In the genomic region with DNA sequence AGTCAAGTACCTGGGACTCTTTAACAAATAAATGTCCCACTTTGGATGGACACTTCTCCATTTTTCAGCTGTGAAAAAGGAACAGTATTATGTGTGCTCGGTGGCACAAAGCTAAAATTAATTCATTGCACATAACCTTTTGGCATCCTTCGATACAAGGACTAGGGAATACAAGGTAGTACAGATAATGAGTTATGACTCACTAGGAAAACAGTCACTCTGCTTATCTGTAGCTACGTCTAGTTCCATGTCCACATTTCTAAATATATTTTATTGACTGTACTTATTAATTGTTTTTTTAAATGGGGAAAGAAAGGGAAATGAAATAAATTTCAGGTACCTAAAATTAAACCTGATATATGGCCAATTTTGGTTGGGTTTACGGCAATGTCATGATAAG, we compare ENCODE assay signal across 1 cellular context.
TF ChIP-seq lines count a peak whose summit lies in the region.

No MANE protein-coding gene starts in this region.

TF ChIP-seq in A549, 52 proteins besides CTCF, POLR2A, EP300 and RAD21:
- TF ChIP-seq FOSL2 (IDR thresholded peaks at IDR 0.05) (no peak), FOSL2 (CRISPR knock-in tag; IDR thresholded peaks at IDR 0.05) (peak; percentile 36; the same call in 1 of the 2 replicates), TP53 (CRISPR knock-in tag; IDR thresholded peaks at IDR 0.05) (no peak), HOXB13 (CRISPR knock-in tag; IDR thresholded peaks at IDR 0.05; ENCODE audit: low read depth) (no peak), SMC3 (IDR thresholded peaks at IDR 0.05) (no peak), MAFK (IDR thresholded peaks at IDR 0.05; ENCODE audit: partially characterized antibody) (no peak)
- TF ChIP-seq, protein P1, sequence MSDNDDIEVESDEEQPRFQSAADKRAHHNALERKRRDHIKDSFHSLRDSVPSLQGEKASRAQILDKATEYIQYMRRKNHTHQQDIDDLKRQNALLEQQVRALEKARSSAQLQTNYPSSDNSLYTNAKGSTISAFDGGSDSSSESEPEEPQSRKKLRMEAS (IDR thresholded peaks at IDR 0.05) = no peak
- TF ChIP-seq, protein P2, sequence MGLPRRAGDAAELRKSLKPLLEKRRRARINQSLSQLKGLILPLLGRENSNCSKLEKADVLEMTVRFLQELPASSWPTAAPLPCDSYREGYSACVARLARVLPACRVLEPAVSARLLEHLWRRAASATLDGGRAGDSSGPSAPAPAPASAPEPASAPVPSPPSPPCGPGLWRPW (IDR thresholded peaks at IDR 0.05) = no peak
- TF ChIP-seq, protein P3, sequence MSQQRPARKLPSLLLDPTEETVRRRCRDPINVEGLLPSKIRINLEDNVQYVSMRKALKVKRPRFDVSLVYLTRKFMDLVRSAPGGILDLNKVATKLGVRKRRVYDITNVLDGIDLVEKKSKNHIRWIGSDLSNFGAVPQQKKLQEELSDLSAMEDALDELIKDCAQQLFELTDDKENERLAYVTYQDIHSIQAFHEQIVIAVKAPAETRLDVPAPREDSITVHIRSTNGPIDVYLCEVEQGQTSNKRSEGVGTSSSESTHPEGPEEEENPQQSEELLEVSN (IDR thresholded peaks at IDR 0.05; ENCODE audit: borderline replicate concordance, low read depth) = no peak
- TF ChIP-seq, protein P4, sequence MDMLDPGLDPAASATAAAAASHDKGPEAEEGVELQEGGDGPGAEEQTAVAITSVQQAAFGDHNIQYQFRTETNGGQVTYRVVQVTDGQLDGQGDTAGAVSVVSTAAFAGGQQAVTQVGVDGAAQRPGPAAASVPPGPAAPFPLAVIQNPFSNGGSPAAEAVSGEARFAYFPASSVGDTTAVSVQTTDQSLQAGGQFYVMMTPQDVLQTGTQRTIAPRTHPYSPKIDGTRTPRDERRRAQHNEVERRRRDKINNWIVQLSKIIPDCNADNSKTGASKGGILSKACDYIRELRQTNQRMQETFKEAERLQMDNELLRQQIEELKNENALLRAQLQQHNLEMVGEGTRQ (IDR thresholded peaks at IDR 0.05) = no peak
